ENCODE assay signal across 21 cellular contexts in the genomic region with DNA sequence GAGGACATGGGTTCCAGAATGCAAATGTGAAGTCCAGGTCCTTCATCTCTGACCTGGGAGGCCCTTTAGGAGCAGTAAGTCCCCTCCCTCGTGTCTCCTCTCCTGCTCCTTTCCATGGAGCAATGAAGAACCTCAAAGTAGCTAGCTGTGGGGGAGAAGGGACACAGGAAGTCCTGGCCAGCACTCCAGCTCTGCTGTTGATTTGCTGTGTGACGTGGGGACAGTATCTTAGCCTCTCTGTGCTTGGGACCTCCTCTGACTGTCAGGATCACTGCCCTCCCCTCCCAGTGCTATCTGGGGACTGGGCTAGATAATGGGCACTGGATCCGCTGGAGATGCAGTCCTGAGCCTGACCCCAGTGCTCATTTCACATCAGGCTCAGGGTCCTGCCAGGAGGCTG. TPM values are rescaled to one million over a fixed set of nuclear protein-coding genes. Genes with fewer than 3 reads are reported as not detected.
DNase-seq lines count a peak whose midpoint lies in the region; ATAC-seq, FAIRE-seq and TF ChIP-seq lines count a peak whose summit lies in the region.
"Had no signal": no experiment of that assay in that cellular context is flagged by ENCODE, and none has a peak within 500 bp of the region (broad histone marks: within the 10 kb centered on the region; RNA-seq: fewer than 3 reads in every experiment).

No MANE protein-coding gene starts in this region.

- TF ChIP-seq EP300 in HepG2 (IDR thresholded peaks at IDR 0.05; ENCODE audit: low read depth in 2 of 2, low read length in 2 of 2): no peak
- no peak for TF ChIP-seq EP300 in HepG2 (CRISPR knock-in tag; IDR thresholded peaks at IDR 0.05; ENCODE audit: borderline replicate concordance)

- intact Hi-C loops in HepG2 (cut with micrococcal nuclease; ENCODE audit: unreplicated experiment) (no loop called here), right lobe of liver (cut with DNase I) (no loop called here)

- H3K4me2 ChIP-seq in HepG2 (ENCODE audit: low read depth, low read length): no peak overlapping the region
- H3K4me2 ChIP-seq in hepatocyte: no peak overlapping the region

- H3K27me3 Mint-ChIP-seq in T-helper 17 cell: no peaks in the 10 kb centered on the region
- H3K27me3 Mint-ChIP-seq in immature natural killer cell (ENCODE audit: low read depth in 3 of 3): peaks cover 5 to 28% (median 24%) of the 10 kb centered on the region in 3 donors
- H3K27me3 Mint-ChIP-seq: activated naive CD8-positive, alpha-beta T cell had no signal

- H3K4me1 Mint-ChIP-seq in T-helper 17 cell (peaks cover 56% of the 10 kb centered on the region), immature natural killer cell (peaks cover 93 to 94% of the 10 kb centered on the region in 2 donors)

- no peaks in the 10 kb centered on the region for H3K9me3 ChIP-seq in HepG2 (ENCODE audit: low read length)
- H3K9me3 ChIP-seq in right lobe of liver: no peaks in the 10 kb centered on the region
- no peaks in the 10 kb centered on the region for H3K9me3 ChIP-seq in T-helper 17 cell (ENCODE audit: control insufficient read depth, low read length, poor library complexity, severe bottlenecking)
- no peaks in the 10 kb centered on the region for H3K9me3 ChIP-seq in hepatocyte (ENCODE audit: low read depth)
- no peaks in the 10 kb centered on the region for H3K9me3 ChIP-seq in SJCRH30 (replicated peaks)
- H3K9me3 ChIP-seq: esophagus muscularis mucosa, left lung, suprapubic skin had no signal

- H3K4me1 ChIP-seq in HepG2 (ENCODE audit: insufficient read depth, low read length) (peaks cover 20% of the 10 kb centered on the region), right lobe of liver (no peaks in the 10 kb centered on the region), hepatocyte (ENCODE audit: insufficient read depth) (no peaks in the 10 kb centered on the region), SJCRH30 (no peaks in the 10 kb centered on the region)

- ATAC-seq in HepG2: no peak
- ATAC-seq in right lobe of liver: no peak
- no peak for ATAC-seq in T-helper 17 cell
- ATAC-seq in HG03432 (IDR thresholded peaks at IDR 0.05; ENCODE audit: unreplicated experiment): no peak
- no peak for ATAC-seq in GM19328 (IDR thresholded peaks at IDR 0.05; ENCODE audit: unreplicated experiment)
- ATAC-seq: activated T-cell treated with anti-CD3 and anti-CD28 coated beads, Interleukin-2, amount 50 U/mL, for 4 hours; left lung had no signal

- no peak for TF ChIP-seq POLR2A in HepG2 (IDR thresholded peaks at IDR 0.05; ENCODE audit: insufficient read depth in 1 of 2, low read depth in 2 of 2, low read length in 2 of 2)
- no peak for TF ChIP-seq POLR2A in right lobe of liver (IDR thresholded peaks at IDR 0.05)

- H3K36me3 Mint-ChIP-seq in T-helper 17 cell (ENCODE audit: low read depth): no peaks in the 10 kb centered on the region
- H3K36me3 Mint-ChIP-seq in immature natural killer cell: no peaks in the 10 kb centered on the region
- H3K36me3 Mint-ChIP-seq: activated naive CD8-positive, alpha-beta T cell; brain had no signal

- H3K4me3 ChIP-seq in HepG2 (replicated peaks in 1 of 3; ENCODE audit: insufficient read depth in 1 of 3, low read depth in 2 of 3, low read length in 3 of 3) (no peak overlapping the region), right lobe of liver (no peak overlapping the region), hepatocyte (no peak overlapping the region), SJCRH30 (no peak overlapping the region)
- H3K4me3 ChIP-seq: esophagus muscularis mucosa, left lung, suprapubic skin had no signal

- WGBS in HepG2 (ENCODE audit: low lambda C conversion rate): 39% methylated on average over 3 of the region's 3 CpGs
- no CpG with 5 or more reads among the region's 3 CpGs for WGBS in right lobe of liver (ENCODE audit: insufficient coverage, low coverage, low lambda C conversion rate, missing lambda C conversion rate)
- 94% methylated on average over 3 of the region's 3 CpGs for WGBS in hepatocyte (ENCODE audit: low lambda C conversion rate, missing lambda C conversion rate)

- H3K27me3 ChIP-seq in HepG2 (ENCODE audit: control insufficient read depth in 1 of 2, insufficient read depth in 2 of 2, low read length in 2 of 2): peaks cover 5 to 28% of the 10 kb centered on the region in 2 experiments; a peak in 3 of 5 replicates
- H3K27me3 ChIP-seq in right lobe of liver: no peaks in the 10 kb centered on the region
- H3K27me3 ChIP-seq in hepatocyte: no peaks in the 10 kb centered on the region
- no peaks in the 10 kb centered on the region for H3K27me3 ChIP-seq in SJCRH30
- H3K27me3 ChIP-seq: esophagus muscularis mucosa, left lung, suprapubic skin had no signal

- no TSS peak for BruUV-seq in HepG2 (replicated peaks; lab: Mats Ljungman, UMichigan)

- H3K9me3 Mint-ChIP-seq in immature natural killer cell: no peaks in the 10 kb centered on the region
- H3K9me3 Mint-ChIP-seq: activated T-cell treated with anti-CD3 and anti-CD28 coated beads, Interleukin-2, amount 50 U/mL, for 4 hours had no signal

- no peak for TF ChIP-seq CTCF in HepG2 (CRISPR knock-in tag; IDR thresholded peaks at IDR 0.05)
- no peak for TF ChIP-seq CTCF in right lobe of liver (IDR thresholded peaks at IDR 0.05)
- no peak for TF ChIP-seq CTCF in hepatocyte (IDR thresholded peaks at IDR 0.05; ENCODE audit: poor library complexity)

- H3K36me3 ChIP-seq in HepG2 (replicated peaks in 1 of 2; ENCODE audit: control insufficient read depth in 1 of 2, insufficient read depth in 2 of 2, low read length in 2 of 2) (no peaks in the 10 kb centered on the region), right lobe of liver (no peaks in the 10 kb centered on the region), hepatocyte (replicated peaks; ENCODE audit: insufficient read depth, low read depth) (no peaks in the 10 kb centered on the region), SJCRH30 (no peaks in the 10 kb centered on the region)
- H3K36me3 ChIP-seq: esophagus muscularis mucosa, left lung, suprapubic skin had no signal

- H3K27ac Mint-ChIP-seq in T-helper 17 cell: peak overlapping the region; percentile 96
- H3K27ac Mint-ChIP-seq in immature natural killer cell: peak overlapping the region; percentile 93 to 100 (median 98)
- H3K27ac Mint-ChIP-seq: brain had no signal

- TF ChIP-seq RAD21 in HepG2 (CRISPR knock-in tag; IDR thresholded peaks at IDR 0.05): no peak

- POLR2A ChIA-PET in HepG2 (lab: Yijun Ruan, JAX): no interaction called here

- H3K4me3 Mint-ChIP-seq in T-helper 17 cell (no peak overlapping the region), immature natural killer cell (peak overlapping the region; percentile 63 to 86 (median 81))
- H3K4me3 Mint-ChIP-seq: activated naive CD8-positive, alpha-beta T cell; brain had no signal

- in situ Hi-C loops in HepG2 (cut with HindIII; ENCODE audit: extremely low pct_ligation_motif_present, low pct_unique_long_range_greater_than_20kb): no loop called here

- H4K20me1 ChIP-seq in HepG2 (ENCODE audit: insufficient read depth, low read length): no peaks in the 10 kb centered on the region
- no peaks in the 10 kb centered on the region for H4K20me1 ChIP-seq in hepatocyte (ENCODE audit: insufficient read depth, poor library complexity, severe bottlenecking)

- no peak overlapping the region for H3K27ac ChIP-seq in HepG2 (ENCODE audit: extremely low read length, insufficient read depth, low read length)
- no peak overlapping the region for H3K27ac ChIP-seq in right lobe of liver
- no peak overlapping the region for H3K27ac ChIP-seq in hepatocyte
- H3K27ac ChIP-seq in SJCRH30: no peak overlapping the region
- H3K27ac ChIP-seq: esophagus muscularis mucosa, suprapubic skin had no signal

- no peak for DNase-seq in HepG2 (ENCODE audit: low spot score)
- DNase-seq in right lobe of liver: no peak
- no peak for DNase-seq in T-helper 17 cell
- no peak for DNase-seq in immature natural killer cell
- DNase-seq in hepatocyte (ENCODE audit: low spot score): no peak
- DNase-seq in SJCRH30: no peak
- DNase-seq: activated CD4-positive, alpha-beta T cell treated with anti-CD3 and anti-CD28 coated beads for 4 hours; activated T-cell treated with anti-CD3 and anti-CD28 coated beads, Interleukin-2, amount 50 U/mL, for 4 hours; HCEC 1CT; MV-4-11; NCI-H2029; NCI-H446 had no signal

- H2AFZ ChIP-seq in HepG2 (ENCODE audit: low read length): no peak overlapping the region
- no peak overlapping the region for H2AFZ ChIP-seq in hepatocyte

- CTCF ChIA-PET in HepG2 (lab: Yijun Ruan, JAX; ENCODE audit: low intra/inter-chr PET ratio, low total read pairs): no interaction called here

- FAIRE-seq in HepG2 (lab: Jason Lieb, UNC): no peak
- FAIRE-seq: TTC549 had no signal

- H3K79me2 ChIP-seq in HepG2 (ENCODE audit: insufficient read depth, low read length) (no peaks in the 10 kb centered on the region), hepatocyte (no peaks in the 10 kb centered on the region)

- H3K9ac ChIP-seq in HepG2 (ENCODE audit: insufficient read depth, low read depth, low read length): no peak overlapping the region

- no peaks in the 10 kb centered on the region for H3K9me2 ChIP-seq in hepatocyte (replicated peaks; ENCODE audit: insufficient read depth)

RNA-seq across cellular contexts. Expression of a gene that starts 1.1 kb away (rescaled TPM):
- total RNA-seq in HepG2 (2016; rRNA removed; fragmentation: Illumina TruSeq; extraction: Trizol) (0.31 and 1.0 TPM in 2 replicates), right lobe of liver (under 1 TPM in 1 of 6 experiments, not detected in 5; 0.31 TPM), T-helper 17 cell (1 to 10 TPM; 1.4 to 4.4 TPM), hepatocyte (not detected in 2 replicates)
- total RNA-seq in HepG2 (2016; cell fraction: cytosol; rRNA removed; fragmentation: Illumina TruSeq; extraction: Trizol; ENCODE audit: low read depth): not detected in 2 replicates
- 0.25 and 0.32 TPM in 2 replicates for total RNA-seq in HepG2 (2016; cell fraction: insoluble cytoplasmic fraction; rRNA removed; fragmentation: Illumina TruSeq; extraction: Trizol)
- total RNA-seq in HepG2 (2016; cell fraction: membrane; rRNA removed; fragmentation: Illumina TruSeq; extraction: Trizol): 0.37 and 0.38 TPM in 2 replicates
- not detected in 2 replicates for total RNA-seq in HepG2 (2016; cell fraction: nucleus; rRNA removed; fragmentation: Illumina TruSeq; extraction: Trizol)
- polyA plus RNA-seq in HepG2 (2011; rRNA removed) (0.18 and 0.20 TPM in 2 replicates), immature natural killer cell (10 to 100 TPM; 16.7 to 22.2 (median 21.7) TPM), hepatocyte (not detected in 2 replicates)
- polyA plus RNA-seq in HepG2 (2011; cell fraction: cytosol; rRNA removed): 0.08 and 0.13 TPM in 2 replicates
- not detected in 2 replicates for polyA plus RNA-seq in HepG2 (2011; cell fraction: nucleus; rRNA removed)
- not detected in 2 replicates for polyA plus RNA-seq in HepG2 (2012)
- polyA plus RNA-seq in HepG2 (2016; cell fraction: cytosol; fragmentation: Illumina TruSeq; extraction: Trizol; ENCODE audit: low read depth): 0.17 TPM in 1 of 2 replicates, not detected in the other
- polyA plus RNA-seq in HepG2 (2016; cell fraction: insoluble cytoplasmic fraction; fragmentation: Illumina TruSeq; extraction: Trizol; ENCODE audit: low read depth): 0.46 and 0.52 TPM in 2 replicates
- 0.27 and 0.29 TPM in 2 replicates for polyA plus RNA-seq in HepG2 (2016; cell fraction: membrane; fragmentation: Illumina TruSeq; extraction: Trizol; ENCODE audit: low read depth)
- polyA plus RNA-seq in HepG2 (2016; cell fraction: nucleus; fragmentation: Illumina TruSeq; extraction: Trizol; ENCODE audit: insufficient read depth, low read depth): not detected in 2 replicates
- 0.16 TPM in 2 replicates for polyA minus RNA-seq in HepG2 (2011; rRNA and poly(A)+ RNA removed; ENCODE audit: low replicate concordance)
- not detected in 2 replicates for polyA minus RNA-seq in HepG2 (2011; cell fraction: cytosol; rRNA and poly(A)+ RNA removed)
- polyA minus RNA-seq in HepG2 (2011; cell fraction: nucleus; rRNA and poly(A)+ RNA removed): not detected in 2 replicates
- not detected in 2 replicates for total RNA-seq in SJCRH30 (2014; rRNA removed; shearing (Covaris generic))
- total RNA-seq: RPMI7951 had no signal

RNA-seq across cellular contexts. Expression of a gene that starts 18.9 kb away (rescaled TPM):
- total RNA-seq in HepG2 (2016; rRNA removed; fragmentation: Illumina TruSeq; extraction: Trizol) (2.7 and 3.2 TPM in 2 replicates), right lobe of liver (1 to 10 TPM in 5 of 6 experiments, under 1 TPM in 1; 0.42 to 3.0 (median 2.0) TPM), T-helper 17 cell (10 to 100 TPM; 21.5 to 24.6 TPM), hepatocyte (4.6 and 4.8 TPM in 2 replicates)
- total RNA-seq in HepG2 (2016; cell fraction: cytosol; rRNA removed; fragmentation: Illumina TruSeq; extraction: Trizol; ENCODE audit: low read depth): 1.5 and 2.0 TPM in 2 replicates
- total RNA-seq in HepG2 (2016; cell fraction: insoluble cytoplasmic fraction; rRNA removed; fragmentation: Illumina TruSeq; extraction: Trizol): 2.0 and 3.4 TPM in 2 replicates
- 2.8 and 3.4 TPM in 2 replicates for total RNA-seq in HepG2 (2016; cell fraction: membrane; rRNA removed; fragmentation: Illumina TruSeq; extraction: Trizol)
- 2.6 and 3.3 TPM in 2 replicates for total RNA-seq in HepG2 (2016; cell fraction: nucleus; rRNA removed; fragmentation: Illumina TruSeq; extraction: Trizol)
- polyA plus RNA-seq in HepG2 (2011; rRNA removed) (4.1 and 5.7 TPM in 2 replicates), immature natural killer cell (100 to 1,000 TPM; 494 to 885 (median 545) TPM), hepatocyte (1.2 and 1.3 TPM in 2 replicates)
- 3.7 and 4.8 TPM in 2 replicates for polyA plus RNA-seq in HepG2 (2011; cell fraction: cytosol; rRNA removed)
- polyA plus RNA-seq in HepG2 (2011; cell fraction: nucleus; rRNA removed): 4.2 and 5.2 TPM in 2 replicates
- 2.9 and 3.6 TPM in 2 replicates for polyA plus RNA-seq in HepG2 (2012)
- 0.94 and 1.5 TPM in 2 replicates for polyA plus RNA-seq in HepG2 (2016; cell fraction: cytosol; fragmentation: Illumina TruSeq; extraction: Trizol; ENCODE audit: low read depth)
- 2.4 TPM in 2 replicates for polyA plus RNA-seq in HepG2 (2016; cell fraction: insoluble cytoplasmic fraction; fragmentation: Illumina TruSeq; extraction: Trizol; ENCODE audit: low read depth)
- 1.9 and 2.3 TPM in 2 replicates for polyA plus RNA-seq in HepG2 (2016; cell fraction: membrane; fragmentation: Illumina TruSeq; extraction: Trizol; ENCODE audit: low read depth)
- 3.0 and 4.1 TPM in 2 replicates for polyA plus RNA-seq in HepG2 (2016; cell fraction: nucleus; fragmentation: Illumina TruSeq; extraction: Trizol; ENCODE audit: insufficient read depth, low read depth)
- polyA minus RNA-seq in HepG2 (2011; rRNA and poly(A)+ RNA removed; ENCODE audit: low replicate concordance): 0.30 and 5.0 TPM in 2 replicates
- 1.5 and 1.9 TPM in 2 replicates for polyA minus RNA-seq in HepG2 (2011; cell fraction: cytosol; rRNA and poly(A)+ RNA removed)
- polyA minus RNA-seq in HepG2 (2011; cell fraction: nucleus; rRNA and poly(A)+ RNA removed): 4.2 and 7.7 TPM in 2 replicates
- total RNA-seq in SJCRH30 (2014; rRNA removed; shearing (Covaris generic)): not detected in 2 replicates

RNA-seq across cellular contexts. Expression of a gene that starts 55.3 kb away (rescaled TPM):
- total RNA-seq in HepG2 (2016; rRNA removed; fragmentation: Illumina TruSeq; extraction: Trizol) (2.9 and 3.8 TPM in 2 replicates), right lobe of liver (1 to 10 TPM; 2.0 to 6.6 (median 4.5) TPM), T-helper 17 cell (10 to 100 TPM; 11.7 to 13.5 TPM), hepatocyte (1.2 and 4.7 TPM in 2 replicates)
- 1.4 and 1.7 TPM in 2 replicates for total RNA-seq in HepG2 (2016; cell fraction: cytosol; rRNA removed; fragmentation: Illumina TruSeq; extraction: Trizol; ENCODE audit: low read depth)
- 2.5 and 3.2 TPM in 2 replicates for total RNA-seq in HepG2 (2016; cell fraction: insoluble cytoplasmic fraction; rRNA removed; fragmentation: Illumina TruSeq; extraction: Trizol)
- total RNA-seq in HepG2 (2016; cell fraction: membrane; rRNA removed; fragmentation: Illumina TruSeq; extraction: Trizol): 2.4 and 2.7 TPM in 2 replicates
- total RNA-seq in HepG2 (2016; cell fraction: nucleus; rRNA removed; fragmentation: Illumina TruSeq; extraction: Trizol): 2.2 and 2.7 TPM in 2 replicates
- polyA plus RNA-seq in HepG2 (2011; rRNA removed) (2.7 and 3.7 TPM in 2 replicates), immature natural killer cell (10 to 100 TPM in 2 of 3 donors, 1 to 10 TPM in 1; 9.0 to 43.0 (median 16.8) TPM), hepatocyte (8.8 and 10.0 TPM in 2 replicates)
- 2.5 and 3.1 TPM in 2 replicates for polyA plus RNA-seq in HepG2 (2011; cell fraction: cytosol; rRNA removed)
- polyA plus RNA-seq in HepG2 (2011; cell fraction: nucleus; rRNA removed): 2.8 and 2.9 TPM in 2 replicates
- polyA plus RNA-seq in HepG2 (2012): 2.3 and 3.7 TPM in 2 replicates
- 0.87 and 1.3 TPM in 2 replicates for polyA plus RNA-seq in HepG2 (2016; cell fraction: cytosol; fragmentation: Illumina TruSeq; extraction: Trizol; ENCODE audit: low read depth)
- 4.1 and 4.3 TPM in 2 replicates for polyA plus RNA-seq in HepG2 (2016; cell fraction: insoluble cytoplasmic fraction; fragmentation: Illumina TruSeq; extraction: Trizol; ENCODE audit: low read depth)
- polyA plus RNA-seq in HepG2 (2016; cell fraction: membrane; fragmentation: Illumina TruSeq; extraction: Trizol; ENCODE audit: low read depth): 2.4 and 2.5 TPM in 2 replicates
- 2.7 and 3.3 TPM in 2 replicates for polyA plus RNA-seq in HepG2 (2016; cell fraction: nucleus; fragmentation: Illumina TruSeq; extraction: Trizol; ENCODE audit: insufficient read depth, low read depth)
- polyA minus RNA-seq in HepG2 (2011; rRNA and poly(A)+ RNA removed; ENCODE audit: low replicate concordance): 0.51 and 24.4 TPM in 2 replicates
- 4.1 and 7.8 TPM in 2 replicates for polyA minus RNA-seq in HepG2 (2011; cell fraction: cytosol; rRNA and poly(A)+ RNA removed)
- 6.4 and 12.6 TPM in 2 replicates for polyA minus RNA-seq in HepG2 (2011; cell fraction: nucleus; rRNA and poly(A)+ RNA removed)
- total RNA-seq in SJCRH30 (2014; rRNA removed; shearing (Covaris generic)): not detected in 2 replicates

RNA-seq across cellular contexts. Expression of a gene that starts 56.5 kb away (rescaled TPM):
- 0.20 and 0.35 TPM in 2 replicates for total RNA-seq in HepG2 (2016; rRNA removed; fragmentation: Illumina TruSeq; extraction: Trizol)
- not detected in 2 replicates for total RNA-seq in HepG2 (2016; cell fraction: cytosol; rRNA removed; fragmentation: Illumina TruSeq; extraction: Trizol; ENCODE audit: low read depth)
- total RNA-seq in HepG2 (2016; cell fraction: insoluble cytoplasmic fraction; rRNA removed; fragmentation: Illumina TruSeq; extraction: Trizol): 0.27 and 0.30 TPM in 2 replicates
- total RNA-seq in HepG2 (2016; cell fraction: membrane; rRNA removed; fragmentation: Illumina TruSeq; extraction: Trizol): 0.09 and 0.21 TPM in 2 replicates
- total RNA-seq in HepG2 (2016; cell fraction: nucleus; rRNA removed; fragmentation: Illumina TruSeq; extraction: Trizol): 0.31 and 1.4 TPM in 2 replicates
- 4.9 and 7.1 TPM in 2 replicates for polyA plus RNA-seq in HepG2 (2011; rRNA removed)
- 3.6 and 4.4 TPM in 2 replicates for polyA plus RNA-seq in HepG2 (2011; cell fraction: cytosol; rRNA removed)
- polyA plus RNA-seq in HepG2 (2011; cell fraction: nucleus; rRNA removed): 22.7 and 23.8 TPM in 2 replicates
- 5.5 and 5.7 TPM in 2 replicates for polyA plus RNA-seq in HepG2 (2012)
- polyA plus RNA-seq in HepG2 (2016; cell fraction: cytosol; fragmentation: Illumina TruSeq; extraction: Trizol; ENCODE audit: low read depth): 0.09 and 0.23 TPM in 2 replicates
- polyA plus RNA-seq in HepG2 (2016; cell fraction: insoluble cytoplasmic fraction; fragmentation: Illumina TruSeq; extraction: Trizol; ENCODE audit: low read depth): 0.35 and 0.53 TPM in 2 replicates
- 0.08 and 0.19 TPM in 2 replicates for polyA plus RNA-seq in HepG2 (2016; cell fraction: membrane; fragmentation: Illumina TruSeq; extraction: Trizol; ENCODE audit: low read depth)
- polyA plus RNA-seq in HepG2 (2016; cell fraction: nucleus; fragmentation: Illumina TruSeq; extraction: Trizol; ENCODE audit: insufficient read depth, low read depth): 1.6 TPM in 2 replicates
- 7.2 and 8.5 TPM in 2 replicates for polyA minus RNA-seq in HepG2 (2011; rRNA and poly(A)+ RNA removed; ENCODE audit: low replicate concordance)
- polyA minus RNA-seq in HepG2 (2011; cell fraction: cytosol; rRNA and poly(A)+ RNA removed): 1.2 and 2.1 TPM in 2 replicates
- polyA minus RNA-seq in HepG2 (2011; cell fraction: nucleus; rRNA and poly(A)+ RNA removed): 6.5 and 7.6 TPM in 2 replicates
- 10 to 100 TPM in 5 of 6 experiments, 1 to 10 TPM in 1; 8.0 to 14.5 (median 12.9) TPM for total RNA-seq in right lobe of liver
- total RNA-seq in T-helper 17 cell: 10 to 100 TPM; 73.9 to 87.9 TPM
- polyA plus RNA-seq in immature natural killer cell: 1 to 10 TPM; 4.5 to 9.6 (median 9.1) TPM
- 3.2 and 9.6 TPM in 2 replicates for total RNA-seq in hepatocyte
- 4.2 and 9.5 TPM in 2 replicates for polyA plus RNA-seq in hepatocyte
- total RNA-seq in SJCRH30 (2014; rRNA removed; shearing (Covaris generic)): 0.35 and 0.65 TPM in 2 replicates
